In the genomic region with DNA sequence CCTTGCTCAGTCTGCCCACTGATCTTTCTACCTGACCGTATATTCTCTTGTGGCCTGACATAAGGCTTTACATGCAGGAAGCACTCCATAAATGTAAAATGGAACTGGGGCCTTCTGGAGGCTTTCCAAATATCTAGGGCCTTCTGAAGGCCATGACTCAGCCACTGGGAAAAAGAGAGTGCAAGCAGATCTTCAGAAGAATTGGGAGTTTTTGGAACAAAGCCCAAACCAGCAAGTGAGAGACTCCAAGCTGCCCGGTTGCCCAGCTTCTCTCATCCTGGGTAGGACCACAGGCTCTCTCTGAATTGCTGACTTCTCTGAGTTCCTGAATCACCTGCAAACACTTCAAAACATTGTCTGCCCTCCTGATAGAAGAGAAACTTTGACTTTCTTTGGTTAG, we compare ENCODE assay signal across 15 cellular contexts.
DNase-seq lines count a peak whose midpoint lies in the region; TF ChIP-seq lines count a peak whose summit lies in the region.
"Had no signal": no experiment of that assay in that cellular context is flagged by ENCODE, and none has a peak within 500 bp of the region (broad histone marks: within the 10 kb centered on the region; RNA-seq: fewer than 3 reads in every experiment).

No MANE protein-coding gene starts in this region.

- DNase-seq in Daoy (ENCODE audit: low read depth) (peak; percentile 88), NCI-H2196 treated with DMSO at 0.1 percent for 48 hours (lab: John Stamatoyannopoulos, UW; ENCODE audit: unreplicated experiment) (peak; percentile 53), cardiac fibroblast (ENCODE audit: low read depth in 2 of 2) (peak; percentile 90 to 94), non-pigmented ciliary epithelial cell (ENCODE audit: low read depth) (peak; percentile 64), testis (no peak), NCI-H2171 (lab: John Stamatoyannopoulos, UW) (no peak), medulla oblongata (ENCODE audit: extremely low spot score) (no peak), colonic mucosa (no peak)
- DNase-seq: activated CD8-positive, alpha-beta T cell treated with anti-CD3 and anti-CD28 coated beads for 36 hours; activated naive CD8-positive, alpha-beta T cell treated with anti-CD3 and anti-CD28 coated beads, Interleukin-2, amount 10 ng/mL, durations not matched to agents 7 days and 5 days; GF-D8; left colon; NCI-H2227 treated with DMSO at 0.1 percent for 48 hours; transverse colon had no signal

- H3K4me1 ChIP-seq in testis (no peaks in the 10 kb centered on the region), colonic mucosa (no peaks in the 10 kb centered on the region)
- H3K4me1 ChIP-seq: transverse colon had no signal

- no peaks in the 10 kb centered on the region for H3K27me3 ChIP-seq in testis
- H3K27me3 ChIP-seq in colonic mucosa: no peaks in the 10 kb centered on the region
- H3K27me3 ChIP-seq: transverse colon had no signal

- H3K36me3 ChIP-seq in testis (ENCODE audit: low read depth, missing control alignments) (no peaks in the 10 kb centered on the region), colonic mucosa (no peaks in the 10 kb centered on the region)
- H3K36me3 ChIP-seq: transverse colon had no signal

- TF ChIP-seq CTCF in cardiac fibroblast (IDR thresholded peaks at IDR 0.05; ENCODE audit: low read depth, low read length) (no peak), testis (IDR thresholded peaks at IDR 0.05) (no peak), colonic mucosa (IDR thresholded peaks at IDR 0.05) (no peak)

- WGBS in testis, 2 donors: 30 to 45% methylated on average over 2 of the region's 2 CpGs

- no peak overlapping the region for H3K4me3 ChIP-seq in cardiac fibroblast (replicated peaks in 1 of 2; ENCODE audit: low read depth in 2 of 2, low read length in 2 of 2)
- no peak overlapping the region for H3K4me3 ChIP-seq in testis
- H3K4me3 ChIP-seq in colonic mucosa: no peak overlapping the region
- H3K4me3 ChIP-seq: SK-N-MC, transverse colon had no signal

- H3K9me3 ChIP-seq in testis (no peaks in the 10 kb centered on the region), colonic mucosa (no peaks in the 10 kb centered on the region)
- H3K9me3 ChIP-seq: transverse colon had no signal

- H3K27ac ChIP-seq in testis (no peak overlapping the region), colonic mucosa (no peak overlapping the region)
- H3K27ac ChIP-seq: SK-N-MC, transverse colon had no signal

- no peak for TF ChIP-seq POLR2A in testis (IDR thresholded peaks at IDR 0.05)

- intact Hi-C loops in testis (cut with DNase I; ENCODE audit: low total_unique reads): no loop called here
- intact Hi-C loops in colonic mucosa (cut with DNase I): no loop called here

- no peak overlapping the region for H3K9ac ChIP-seq in colonic mucosa (ENCODE audit: low read depth in 2 of 2, low read length in 2 of 2)

Comparison
In these comparisons a context has a peak if more than half of its experiments do, and no peak if none do; other contexts are left out.
1. DNase-seq: peak in Daoy (single experiment), NCI-H2196 treated with DMSO at 0.1 percent for 48 hours (single experiment), cardiac fibroblast (2 of 2) and non-pigmented ciliary epithelial cell (single experiment); none in testis (single experiment), NCI-H2171 (single experiment), medulla oblongata (single experiment) and colonic mucosa (single experiment).